ENCODE assay signal across 10 cellular contexts in genomic region chr22:45504703-45505341, GRCh38. TPM values are rescaled to one million over a fixed set of nuclear protein-coding genes. Genes with fewer than 3 reads are reported as not detected.
A peak's percentile ranks its signal among the peaks of the same experiment; 100 is the strongest.
DNase-seq lines count a peak whose midpoint lies in the region; ATAC-seq, FAIRE-seq and TF ChIP-seq lines count a peak whose summit lies in the region.
"Had no signal": no experiment of that assay in that cellular context is flagged by ENCODE, and none has a peak within 500 bp of the region (broad histone marks: within the 10 kb centered on the region; RNA-seq: fewer than 3 reads in every experiment).

No MANE protein-coding gene starts in this region.

- peak; percentile 32 for DNase-seq in LHCN-M2 (ENCODE audit: low read depth)
- peak; percentile 41 for DNase-seq in bronchial epithelial cell (ENCODE audit: low read depth)
- peak; percentile 70 for DNase-seq in islet precursor cell
- peak; percentile 53 for DNase-seq in testis
- DNase-seq: stimulated activated CD4-positive, alpha-beta T cell treated with anti-CD3 and anti-CD28 coated beads, Interleukin-4, amount 100 ng/mL, for 24 hours had no signal

- TF ChIP-seq POLR2A in testis (IDR thresholded peaks at IDR 0.05) = no peak

- no peak for TF ChIP-seq CTCF in bronchial epithelial cell (IDR thresholded peaks at IDR 0.05; ENCODE audit: insufficient read depth, low read length, severe bottlenecking)
- TF ChIP-seq CTCF in testis (IDR thresholded peaks at IDR 0.05) = no peak

- intact Hi-C loops in testis (cut with DNase I; ENCODE audit: low total_unique reads) = no loop called here

- H3K9me3 ChIP-seq in testis = no peaks in the 10 kb centered on the region
- H3K9me3 ChIP-seq: adrenal gland had no signal

- H3K4me3 ChIP-seq in bronchial epithelial cell (ENCODE audit: low read depth, low read length) = peak overlapping the region; percentile 53
- H3K4me3 ChIP-seq in testis = no peak overlapping the region

- peaks cover 20% of the 10 kb centered on the region for H3K4me1 ChIP-seq in testis
- H3K4me1 ChIP-seq: adrenal gland had no signal

- WGBS in testis, 2 donors = 27% methylated on average over 18 of the region's 18 CpGs

- FAIRE-seq in bronchial epithelial cell (lab: Jason Lieb, UNC) = no peak

- ATAC-seq in esophagus mucosa = no peak
- no peak for ATAC-seq in GM21576 (IDR thresholded peaks at IDR 0.05; ENCODE audit: unreplicated experiment)
- ATAC-seq in GM19455 (IDR thresholded peaks at IDR 0.05; ENCODE audit: unreplicated experiment) = no peak
- no peak for ATAC-seq in GM19452 (IDR thresholded peaks at IDR 0.05; ENCODE audit: unreplicated experiment)

- H3K36me3 ChIP-seq in bronchial epithelial cell (ENCODE audit: control insufficient read depth, insufficient read depth, low read length) = no peaks in the 10 kb centered on the region
- no peaks in the 10 kb centered on the region for H3K36me3 ChIP-seq in testis (ENCODE audit: low read depth, missing control alignments)
- H3K36me3 ChIP-seq: adrenal gland had no signal

- H3K27ac ChIP-seq in testis = peak overlapping the region; percentile 45 to 59

- no peaks in the 10 kb centered on the region for H3K27me3 ChIP-seq in bronchial epithelial cell (ENCODE audit: control insufficient read depth, insufficient read depth, low read length)
- H3K27me3 ChIP-seq in testis = no peaks in the 10 kb centered on the region

RNA-seq across cellular contexts. Expression of gene FBLN1, which starts 2.1 kb away (rescaled TPM):
- total RNA-seq in LHCN-M2 (2014; rRNA removed) (34.4 and 37.6 TPM in 2 replicates), bronchial epithelial cell (18.2 and 25.2 TPM in 2 replicates), testis (10 to 100 TPM; 32.4 to 42.2 TPM), esophagus mucosa (39.5 TPM)
- 97.6 TPM for polyA plus RNA-seq in LHCN-M2 (2012)
- 154 TPM for polyA plus RNA-seq in testis (ENCODE audit: insufficient read depth, low read depth, low replicate concordance)
